23 cellular contexts compared by ENCODE assay signal in genomic region chr15:101470548-101471239, GRCh38. TPM values are rescaled to one million over a fixed set of nuclear protein-coding genes. Genes with fewer than 3 reads are reported as not detected.
DNase-seq lines count a peak whose midpoint lies in the region; ATAC-seq and TF ChIP-seq lines count a peak whose summit lies in the region.
"Had no signal": no experiment of that assay in that cellular context is flagged by ENCODE, and none has a peak within 500 bp of the region (broad histone marks: within the 10 kb centered on the region; RNA-seq: fewer than 3 reads in every experiment).

No MANE protein-coding gene starts in this region.

- WGBS in hepatocyte (ENCODE audit: low lambda C conversion rate, missing lambda C conversion rate) = 55% methylated on average over 15 of the region's 15 CpGs

- H3K27ac ChIP-seq in angular gyrus (ENCODE audit: low read depth, low read length) (peak overlapping the region; percentile 72), hepatocyte (peak overlapping the region; percentile 7)
- H3K27ac ChIP-seq: adrenal gland, foreskin keratinocyte, left lung, SK-N-MC, tibial artery had no signal

- H3K36me3 ChIP-seq in hepatocyte (replicated peaks; ENCODE audit: insufficient read depth, low read depth) = no peaks in the 10 kb centered on the region
- H3K36me3 ChIP-seq: adrenal gland, left lung, sigmoid colon, tibial artery had no signal

- peak overlapping the region; percentile 58 for H3K4me2 ChIP-seq in hepatocyte

- H3K9me2 ChIP-seq in hepatocyte (replicated peaks; ENCODE audit: insufficient read depth) = no peaks in the 10 kb centered on the region

- H4K20me1 ChIP-seq in hepatocyte (ENCODE audit: insufficient read depth, poor library complexity, severe bottlenecking) = no peaks in the 10 kb centered on the region

- DNase-seq in D341Med (ENCODE audit: low spot score) (peak; percentile 25), hepatocyte (ENCODE audit: low spot score) (no peak), pons (ENCODE audit: low spot score) (peak; percentile 68), NOMO-1 treated with dmso at 0.1 percent for 144 hours (lab: John Stamatoyannopoulos, UW; ENCODE audit: unreplicated experiment) (no peak), SIG-M5 (lab: John Stamatoyannopoulos, UW) (no peak), GF-D8 (lab: John Stamatoyannopoulos, UW) (no peak)
- no peak for DNase-seq in stimulated activated naive CD8-positive, alpha-beta T cell treated with anti-CD3 and anti-CD28 coated beads, Interleukin-15, Interleukin-2, amounts not matched to agents 100 U/mL and 50 U/mL, for 24 hours
- DNase-seq: activated CD8-positive, alpha-beta T cell treated with anti-CD3 and anti-CD28 coated beads, Interleukin-2, amount 10 ng/mL, durations not matched to agents 7 days and 5 days; activated naive CD4-positive, alpha-beta T cell; adrenal gland; Calu3; DND-41; effector memory CD4-positive, alpha-beta T cell; foreskin keratinocyte; hippocampal formation; immature natural killer cell; Kasumi-1; left lung; RPMI8226; sigmoid colon; tibial artery had no signal

- H3K79me2 ChIP-seq in hepatocyte = peaks cover 4% of the 10 kb centered on the region

- TF ChIP-seq CTCF in hepatocyte (IDR thresholded peaks at IDR 0.05; ENCODE audit: poor library complexity) = no peak

- no peak overlapping the region for H3K4me3 ChIP-seq in hepatocyte
- H3K4me3 ChIP-seq: adrenal gland, left lung, sigmoid colon, SK-N-MC, tibial artery had no signal

- H3K27me3 ChIP-seq in hepatocyte = no peaks in the 10 kb centered on the region
- H3K27me3 ChIP-seq: sigmoid colon had no signal

- peaks cover 8% of the 10 kb centered on the region for H3K4me1 ChIP-seq in hepatocyte (ENCODE audit: insufficient read depth)
- H3K4me1 ChIP-seq: adrenal gland, foreskin keratinocyte, left lung, tibial artery had no signal

- no peak overlapping the region for H2AFZ ChIP-seq in hepatocyte

- ATAC-seq in stimulated activated naive CD8-positive, alpha-beta T cell treated with anti-CD3 and anti-CD28 coated beads, Interleukin-15, Interleukin-2, amounts not matched to agents 100 U/mL and 50 U/mL, for 24 hours = no peak
- ATAC-seq: activated CD8-positive, alpha-beta T cell treated with anti-CD3 and anti-CD28 coated beads, Interleukin-2, amount 10 ng/mL, durations not matched to agents 7 days and 5 days; foreskin keratinocyte; left lung had no signal

- H3K9me3 ChIP-seq in hepatocyte (ENCODE audit: low read depth) = no peaks in the 10 kb centered on the region
- H3K9me3 ChIP-seq: adrenal gland, left lung, sigmoid colon, tibial artery had no signal

RNA-seq across cellular contexts. Expression of gene PCSK6, which starts 18.8 kb away (rescaled TPM):
- total RNA-seq in hepatocyte = 40.5 and 52.5 TPM in 2 replicates
- polyA plus RNA-seq in hepatocyte = 31.7 and 36.0 TPM in 2 replicates

Comparison
In these comparisons a context has a peak if more than half of its experiments do, and no peak if none do; other contexts are left out.
1. DNase-seq: peak in D341Med (single experiment) and pons (single experiment); none in hepatocyte (single experiment), NOMO-1 treated with dmso at 0.1 percent for 144 hours (single experiment), stimulated activated naive CD8-positive, alpha-beta T cell treated with anti-CD3 and anti-CD28 coated beads, Interleukin-15, Interleukin-2, amounts not matched to agents 100 U/mL and 50 U/mL, for 24 hours (single experiment), SIG-M5 (single experiment) and GF-D8 (single experiment).